9 cellular contexts compared by ENCODE assay signal in the genomic region with DNA sequence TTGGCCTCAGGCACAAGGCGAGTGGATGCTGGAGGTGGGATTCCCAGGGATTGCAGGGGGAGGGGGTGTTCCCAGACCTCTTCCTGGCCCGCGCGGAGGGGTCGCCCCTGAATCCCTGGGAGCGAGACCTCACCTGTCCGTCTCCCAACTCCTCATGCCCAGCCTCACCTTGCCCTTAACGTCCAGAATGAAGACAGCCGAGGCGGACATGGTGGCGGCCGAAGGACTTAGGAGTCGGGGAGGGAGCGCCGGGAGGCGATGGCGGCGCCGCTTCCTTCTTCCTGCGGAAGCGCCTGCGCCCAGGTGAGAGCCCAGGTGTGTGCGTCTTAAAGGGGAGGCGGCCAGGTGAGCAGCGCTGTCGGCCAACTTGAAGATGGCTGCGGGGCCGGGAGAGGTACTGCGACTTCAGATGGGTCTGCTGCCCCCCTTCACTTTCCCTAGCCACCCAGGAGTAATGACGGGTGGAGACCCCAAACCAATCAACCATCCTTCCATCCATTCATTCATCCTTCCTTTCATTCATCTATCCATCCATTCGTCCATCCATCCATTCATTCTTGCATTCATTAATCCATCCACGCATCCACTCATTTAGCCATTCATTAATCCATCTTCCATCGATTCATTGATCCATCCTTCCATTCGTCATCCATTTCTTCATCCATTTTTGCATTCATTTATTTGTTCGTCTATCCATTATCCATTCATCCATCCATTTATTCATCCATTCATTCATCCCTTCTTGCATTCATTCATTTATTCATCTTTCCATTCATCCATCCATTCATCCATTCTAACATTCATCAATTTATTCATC. TPM values are rescaled to one million over a fixed set of nuclear protein-coding genes. Genes with fewer than 3 reads are reported as not detected.
DNase-seq lines count a peak whose midpoint lies in the region; ATAC-seq and TF ChIP-seq lines count a peak whose summit lies in the region.
"Had no signal": no experiment of that assay in that cellular context is flagged by ENCODE, and none has a peak within 500 bp of the region (broad histone marks: within the 10 kb centered on the region; RNA-seq: fewer than 3 reads in every experiment).

Gene AP1M2 (minus strand): TSS at position 291 of the 817 bp plus-strand sequence. CDS start 81 bp downstream, at position 210.

- DNase-seq in HT-29 (ENCODE audit: low spot score) (peak; percentile 63), Peyer's patch (peak in 2 of 3 donors; percentile 76 to 79), iPS-NIHi11 (ENCODE audit: low spot score) (peak; percentile 78), thyroid gland (peak; percentile 60 to 61), islet precursor cell (no peak), psoas muscle (no peak)
- DNase-seq: hypothalamus had no signal

- H3K9me3 ChIP-seq in Peyer's patch = no peaks in the 10 kb centered on the region
- H3K9me3 ChIP-seq in thyroid gland = no peaks in the 10 kb centered on the region
- H3K9me3 ChIP-seq in psoas muscle = no peaks in the 10 kb centered on the region

- no peaks in the 10 kb centered on the region for H3K36me3 ChIP-seq in Peyer's patch
- H3K36me3 ChIP-seq in thyroid gland = no peaks in the 10 kb centered on the region
- no peaks in the 10 kb centered on the region for H3K36me3 ChIP-seq in psoas muscle (ENCODE audit: insufficient read depth in 1 of 2, low read depth in 1 of 2)

- H3K4me1 ChIP-seq in Peyer's patch (no peaks in the 10 kb centered on the region), thyroid gland (peaks cover 0 to 5% of the 10 kb centered on the region in 2 donors), psoas muscle (no peaks in the 10 kb centered on the region)

- no peak for ATAC-seq in psoas muscle
- ATAC-seq in GM18517 (IDR thresholded peaks at IDR 0.05; ENCODE audit: unreplicated experiment) = no peak
- ATAC-seq: right cardiac atrium had no signal

- H3K27ac ChIP-seq in Peyer's patch = peak within 1 kb of the TSS in 2 of 4 donors; percentile 32 to 58
- peak within 1 kb of the TSS in 2 of 3 donors; percentile 50 to 53 for H3K27ac ChIP-seq in thyroid gland
- H3K27ac ChIP-seq in psoas muscle = no peak within 1 kb of the TSS

- TF ChIP-seq CTCF in Peyer's patch (IDR thresholded peaks at IDR 0.05) (peak in 1 of 6 experiments; percentile 5), thyroid gland (IDR thresholded peaks at IDR 0.05) (no peak), psoas muscle (IDR thresholded peaks at IDR 0.05) (no peak)

- no peaks in the 10 kb centered on the region for H3K27me3 ChIP-seq in Peyer's patch
- no peaks in the 10 kb centered on the region for H3K27me3 ChIP-seq in thyroid gland
- peaks cover 0 to 16% (median 0%) of the 10 kb centered on the region in 3 donors for H3K27me3 ChIP-seq in psoas muscle (ENCODE audit: insufficient read depth in 3 of 3, low read length in 2 of 3)

- WGBS in thyroid gland, 2 donors = 22 to 27% methylated on average over 16 to 34 of the region's 35 CpGs
- 18 to 21% (median 20%) methylated on average over 34 to 35 of the region's 35 CpGs for WGBS in psoas muscle, 3 donors

- TF ChIP-seq POLR2A in Peyer's patch (IDR thresholded peaks at IDR 0.05) (peak; percentile 27 to 30), thyroid gland (IDR thresholded peaks at IDR 0.05) (no peak)

- H3K4me3 ChIP-seq in Peyer's patch (peak within 1 kb of the TSS in 3 of 4 donors; percentile 43 to 70 (median 65)), thyroid gland (replicated peaks in 1 of 3) (peak within 1 kb of the TSS; percentile 12 to 53 (median 50)), psoas muscle (no peak within 1 kb of the TSS)

- intact Hi-C loops in thyroid gland (cut with DNase I) = no loop called here
- intact Hi-C loops in psoas muscle (cut with DNase I) = no loop called here

RNA-seq across cellular contexts. Expression of gene AP1M2, which starts in this region (rescaled TPM):
- total RNA-seq in HT-29 (2014; rRNA removed; shearing (Covaris generic)) = 154 and 159 TPM in 2 replicates
- total RNA-seq in Peyer's patch = 100 to 1,000 TPM in 1 of 4 donors, 10 to 100 TPM in 3; 60.2 to 102 (median 82.5) TPM
- total RNA-seq in thyroid gland = 100 to 1,000 TPM in 2 of 4 donors, 10 to 100 TPM in 2; 69.7 to 129 (median 102) TPM
- total RNA-seq in psoas muscle = not detected
- polyA plus RNA-seq in psoas muscle = under 1 TPM in 1 of 3 donors, not detected in 2; 0.13 TPM
- total RNA-seq: right cardiac atrium had no signal

Comparison
In these comparisons a context has a peak if more than half of its experiments do, and no peak if none do; other contexts are left out.
1. RNA of gene AP1M2 (total RNA-seq): 154 to 159 TPM in HT-29, 69.7 to 129 TPM in thyroid gland and 60.2 to 102 TPM in Peyer's patch; not detected in psoas muscle; every median in the first group is over 10 times any median in the second.
2. DNase-seq: peak in HT-29 (single experiment), Peyer's patch (2 of 3), iPS-NIHi11 (single experiment) and thyroid gland (2 of 2); none in islet precursor cell (single experiment) and psoas muscle (0 of 2).
3. POLR2A ChIP-seq: peak in Peyer's patch (2 of 2); none in thyroid gland (0 of 2).